15 cellular contexts compared by ENCODE assay signal in genomic region chr5:124702442-124703024, GRCh38. TPM values are rescaled to one million over a fixed set of nuclear protein-coding genes. Genes with fewer than 3 reads are reported as not detected.
A peak's percentile ranks its signal among the peaks of the same experiment; 100 is the strongest.
DNase-seq lines count a peak whose midpoint lies in the region; ATAC-seq and TF ChIP-seq lines count a peak whose summit lies in the region.
"Had no signal": no experiment of that assay in that cellular context is flagged by ENCODE, and none has a peak within 500 bp of the region (broad histone marks: within the 10 kb centered on the region; RNA-seq: fewer than 3 reads in every experiment).

No MANE protein-coding gene starts in this region.

- H3K27me3 ChIP-seq in PC-3 (ENCODE audit: low read length) (no peaks in the 10 kb centered on the region), foreskin keratinocyte (no peaks in the 10 kb centered on the region)

- no peaks in the 10 kb centered on the region for H3K9me2 ChIP-seq in PC-3 (replicated peaks; ENCODE audit: low read length)

- H3K9ac ChIP-seq in PC-3 (ENCODE audit: low read length), result no peak overlapping the region

- DNase-seq in COLO829 (ENCODE audit: low spot score), result peak; percentile 53
- DNase-seq in Kasumi-1 (lab: John Stamatoyannopoulos, UW), result peak; percentile 27 to 33
- no peak for DNase-seq in memory B cell (ENCODE audit: low spot score in 2 of 2)
- DNase-seq in PC-3, result no peak
- DNase-seq in foreskin keratinocyte, result no peak
- DNase-seq in stimulated activated naive CD4-positive, alpha-beta T cell treated with Interleukin-2 at 50 U/mL for 16 hours (lab: John Stamatoyannopoulos, UW), result no peak
- DNase-seq: activated CD4-positive, alpha-beta T cell treated with anti-CD3 and anti-CD28 coated beads, Interleukin-2, amount 10 ng/mL, durations not matched to agents 7 days and 5 days; DMS79 treated with DMSO at 0.1 percent for 48 hours; mammary epithelial cell; MM.1S; NCI-H2171; posterior cingulate gyrus; T-cell had no signal

- H3K27ac ChIP-seq in PC-3 (ENCODE audit: low read length) (no peak overlapping the region), foreskin keratinocyte (no peak overlapping the region)

- peak overlapping the region; percentile 12 for H3K4me3 Mint-ChIP-seq in memory B cell
- H3K4me3 Mint-ChIP-seq: activated CD4-positive, alpha-beta T cell treated with anti-CD3 and anti-CD28 coated beads, Interleukin-2, amount 10 ng/mL, durations not matched to agents 7 days and 5 days; T-cell had no signal

- no TSS peak for BruUV-seq in PC-3 (replicated peaks; lab: Mats Ljungman, UMichigan)

- POLR2A ChIA-PET in PC-3 (lab: Charles Lee; ENCODE audit: unreplicated experiment), result no interaction called here

- H3K4me1 Mint-ChIP-seq in memory B cell, result peaks cover 48% of the 10 kb centered on the region
- H3K4me1 Mint-ChIP-seq: activated CD4-positive, alpha-beta T cell treated with anti-CD3 and anti-CD28 coated beads, Interleukin-2, amount 10 ng/mL, durations not matched to agents 7 days and 5 days; T-cell had no signal

- H3K79me2 ChIP-seq in PC-3 (ENCODE audit: low read length), result no peaks in the 10 kb centered on the region

- no peak overlapping the region for H3K4me3 ChIP-seq in PC-3 (ENCODE audit: low read length)

- no peaks in the 10 kb centered on the region for H4K20me1 ChIP-seq in PC-3 (ENCODE audit: low read length)

- ATAC-seq in GM21367 (IDR thresholded peaks at IDR 0.05; ENCODE audit: unreplicated experiment) (peak; percentile 24), memory B cell (ENCODE audit: low read depth) (peak; percentile 19), HG02973 (IDR thresholded peaks at IDR 0.05; ENCODE audit: unreplicated experiment) (no peak), PC-3 (no peak), foreskin keratinocyte (no peak)
- ATAC-seq: T-cell had no signal

- no peaks in the 10 kb centered on the region for H3K9me3 Mint-ChIP-seq in memory B cell
- H3K9me3 Mint-ChIP-seq: activated CD4-positive, alpha-beta T cell treated with anti-CD3 and anti-CD28 coated beads, Interleukin-2, amount 10 ng/mL, durations not matched to agents 7 days and 5 days; T-cell had no signal

- H3K36me3 Mint-ChIP-seq in memory B cell, result peaks cover 5% of the 10 kb centered on the region
- H3K36me3 Mint-ChIP-seq: T-cell had no signal

- no peaks in the 10 kb centered on the region for H3F3A ChIP-seq in PC-3 (ENCODE audit: low read length, unreplicated experiment)

- no peak overlapping the region for H3K27ac Mint-ChIP-seq in memory B cell
- H3K27ac Mint-ChIP-seq: activated CD4-positive, alpha-beta T cell treated with anti-CD3 and anti-CD28 coated beads, Interleukin-2, amount 10 ng/mL, durations not matched to agents 7 days and 5 days; T-cell had no signal

- TF ChIP-seq CTCF in PC-3 (conservative IDR thresholded peaks at IDR 0.05; ENCODE audit: low read depth, low read length), result no peak
- TF ChIP-seq CTCF in foreskin keratinocyte (conservative IDR thresholded peaks at IDR 0.05), result no peak

- H3K36me3 ChIP-seq in PC-3 (ENCODE audit: low read depth, low read length), result no peaks in the 10 kb centered on the region

- H2AFZ ChIP-seq in PC-3 (ENCODE audit: low read length), result no peak overlapping the region

- CTCF ChIA-PET in PC-3 (lab: Charles Lee), result no interaction called here

- H3K4me2 ChIP-seq in PC-3 (ENCODE audit: low read length), result no peak overlapping the region

- H3K27me3 Mint-ChIP-seq in memory B cell, result no peaks in the 10 kb centered on the region
- H3K27me3 Mint-ChIP-seq: activated CD4-positive, alpha-beta T cell treated with anti-CD3 and anti-CD28 coated beads, Interleukin-2, amount 10 ng/mL, durations not matched to agents 7 days and 5 days had no signal

- no peaks in the 10 kb centered on the region for H3K9me3 ChIP-seq in PC-3 (ENCODE audit: low read length)

- intact Hi-C loops in PC-3 (cut with micrococcal nuclease), result no loop called here

- H3K4me1 ChIP-seq in PC-3 (ENCODE audit: insufficient read depth, low read length) (no peaks in the 10 kb centered on the region), foreskin keratinocyte (no peaks in the 10 kb centered on the region)

RNA-seq across cellular contexts. Expression of gene ZNF608, which starts 43.9 kb away (rescaled TPM):
- total RNA-seq in PC-3 (2014; rRNA removed) (0.95 and 1.2 TPM in 2 replicates), foreskin keratinocyte (2.3 and 3.1 TPM in 2 replicates)
- polyA plus RNA-seq in foreskin keratinocyte, result 0.56 and 0.66 TPM in 2 replicates
- total RNA-seq: activated CD4-positive, alpha-beta T cell treated with anti-CD3 and anti-CD28 coated beads, Interleukin-2, amount 10 ng/mL, durations not matched to agents 7 days and 5 days had no signal

Comparison
In these comparisons a context has a peak if more than half of its experiments do, and no peak if none do; other contexts are left out.
1. DNase-seq: peak in COLO829 (single experiment) and Kasumi-1 (2 of 2); none in memory B cell (0 of 2), PC-3 (single experiment), foreskin keratinocyte (0 of 2) and stimulated activated naive CD4-positive, alpha-beta T cell treated with Interleukin-2 at 50 U/mL for 16 hours (single experiment).
2. ATAC-seq: peak in GM21367 (single experiment) and memory B cell (single experiment); none in HG02973 (single experiment), PC-3 (single experiment) and foreskin keratinocyte (single experiment).